In the genomic region with DNA sequence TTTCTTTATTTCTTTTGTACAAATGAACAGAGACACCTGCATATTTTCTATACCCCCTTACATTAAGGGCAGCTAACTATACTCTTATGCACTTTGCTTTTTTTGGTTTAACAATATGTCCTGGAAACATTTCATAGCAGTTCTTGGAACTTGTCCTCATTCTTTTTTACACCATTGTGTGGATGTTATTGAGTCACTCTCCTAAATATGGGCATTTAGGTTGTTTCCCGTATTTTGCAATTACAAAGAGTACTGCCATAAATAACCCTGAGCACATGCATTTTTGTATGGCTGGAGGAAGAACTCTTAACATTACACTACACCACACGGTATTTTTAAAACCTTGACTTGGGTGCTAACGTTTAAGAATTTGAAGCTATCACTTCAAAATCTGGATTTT, we compare ENCODE assay signal across 21 cellular contexts. TPM values are rescaled to one million over a fixed set of nuclear protein-coding genes. Genes with fewer than 3 reads are reported as not detected.
DNase-seq lines count a peak whose midpoint lies in the region; ATAC-seq and TF ChIP-seq lines count a peak whose summit lies in the region.
"Had no signal": no experiment of that assay in that cellular context is flagged by ENCODE, and none has a peak within 500 bp of the region (broad histone marks: within the 10 kb centered on the region; RNA-seq: fewer than 3 reads in every experiment).

No MANE protein-coding gene starts in this region.

- H3K9me1 ChIP-seq in IMR-90 (ENCODE audit: insufficient read depth, low read length): no peaks in the 10 kb centered on the region

- no peaks in the 10 kb centered on the region for H3K36me3 Mint-ChIP-seq in activated T-helper 1 cell treated with anti-CD3 and anti-CD28 coated beads, Interleukin-12 subunit alpha, Interleukin-12 subunit beta, Interleukin-2, Interleukin-4 antibody, amounts not matched to agents 30 ng/mL and 10 ng/mL and 1 ng/mL, durations not matched to agents 14 hours and 24 hours and 36 hours (ENCODE audit: low read depth)

- H3K79me1 ChIP-seq in IMR-90 (ENCODE audit: low read depth in 1 of 2, low read length in 2 of 2): no peaks in the 10 kb centered on the region

- no peak overlapping the region for H2BK5ac ChIP-seq in IMR-90 (ENCODE audit: low read depth, low read length, poor library complexity, severe bottlenecking)

- H3K27ac ChIP-seq in IMR-90 (ENCODE audit: insufficient read depth, low read length) (no peak overlapping the region), brain microvascular endothelial cell (no peak overlapping the region)
- H3K27ac ChIP-seq: colonic mucosa, esophagus muscularis mucosa, neutrophil, stomach had no signal

- no peak overlapping the region for H2BK20ac ChIP-seq in IMR-90 (ENCODE audit: low read depth, low read length)

- H3K27me3 ChIP-seq in IMR-90 (ENCODE audit: control insufficient read depth, insufficient read depth, low read length) (peaks cover 16% of the 10 kb centered on the region), brain microvascular endothelial cell (replicated peaks) (peaks cover 10% of the 10 kb centered on the region)

- POLR2A ChIA-PET in IMR-90 (lab: Charles Lee; ENCODE audit: unreplicated experiment): no interaction called here

- H3K27me3 Mint-ChIP-seq in activated T-helper 1 cell treated with anti-CD3 and anti-CD28 coated beads, Interleukin-12 subunit alpha, Interleukin-12 subunit beta, Interleukin-2, Interleukin-4 antibody, amounts not matched to agents 30 ng/mL and 10 ng/mL and 1 ng/mL, durations not matched to agents 14 hours and 24 hours and 36 hours (ENCODE audit: insufficient read depth): peaks cover 5% of the 10 kb centered on the region

- no peak overlapping the region for H3K56ac ChIP-seq in IMR-90 (ENCODE audit: extremely low read depth, insufficient read depth, low read length)

- no peak overlapping the region for H4K91ac ChIP-seq in IMR-90 (ENCODE audit: insufficient read depth, low read depth, low read length)

- no peak overlapping the region for H3K23ac ChIP-seq in IMR-90 (ENCODE audit: low read depth, low read length)

- dilution Hi-C loops in IMR-90 (cut with HindIII; ENCODE audit: low sequenced_read_pairs, unreplicated experiment): no loop called here

- intact Hi-C loops in IMR-90 (cut with micrococcal nuclease): no loop called here
- intact Hi-C loops in activated T-helper 1 cell treated with anti-CD3 and anti-CD28 coated beads, Interleukin-12 subunit alpha, Interleukin-12 subunit beta, Interleukin-2, Interleukin-4 antibody, amounts not matched to agents 30 ng/mL and 10 ng/mL and 1 ng/mL, durations not matched to agents 14 hours and 24 hours and 36 hours (cut with micrococcal nuclease): loop anchor here (10.0 kb wide), 1 partner anchor 129 kb away; no protein-coding TSS in a partner anchor

- ATAC-seq in IMR-90 (ENCODE audit: low read depth) (peak; percentile 49), HG03432 (IDR thresholded peaks at IDR 0.05; ENCODE audit: unreplicated experiment) (no peak)
- ATAC-seq: activated naive CD8-positive, alpha-beta T cell treated with anti-CD3 and anti-CD28 coated beads, Interleukin-2, amount 50 U/mL, for 24 hours had no signal

- H2AK5ac ChIP-seq in IMR-90 (ENCODE audit: low read depth, low read length): no peak overlapping the region

- TF ChIP-seq POLR2A in IMR-90 (IDR thresholded peaks at IDR 0.05; ENCODE audit: low read depth, low read length): no peak

- peak overlapping the region; percentile 48 for H3K27ac Mint-ChIP-seq in activated T-helper 1 cell treated with anti-CD3 and anti-CD28 coated beads, Interleukin-12 subunit alpha, Interleukin-12 subunit beta, Interleukin-2, Interleukin-4 antibody, amounts not matched to agents 30 ng/mL and 10 ng/mL and 1 ng/mL, durations not matched to agents 14 hours and 24 hours and 36 hours
- H3K27ac Mint-ChIP-seq: activated naive CD8-positive, alpha-beta T cell treated with anti-CD3 and anti-CD28 coated beads, Interleukin-2, amount 50 U/mL, for 24 hours had no signal

- no peak overlapping the region for H2BK120ac ChIP-seq in IMR-90 (ENCODE audit: low read depth, low read length)

- no peak overlapping the region for H2AK9ac ChIP-seq in IMR-90 (replicated peaks; ENCODE audit: low read depth, low read length, poor library complexity)

- H3K4me3 Mint-ChIP-seq in activated T-helper 1 cell treated with anti-CD3 and anti-CD28 coated beads, Interleukin-12 subunit alpha, Interleukin-12 subunit beta, Interleukin-2, Interleukin-4 antibody, amounts not matched to agents 30 ng/mL and 10 ng/mL and 1 ng/mL, durations not matched to agents 14 hours and 24 hours and 36 hours: no peak overlapping the region
- H3K4me3 Mint-ChIP-seq: activated naive CD8-positive, alpha-beta T cell treated with anti-CD3 and anti-CD28 coated beads, Interleukin-2, amount 50 U/mL, for 24 hours; CD8-positive, alpha-beta memory T cell had no signal

- no peak overlapping the region; the same call in 1 of the 2 replicates for H3K4me2 ChIP-seq in IMR-90 (ENCODE audit: low read depth, low read length)
- H3K4me2 ChIP-seq: SK-N-SH had no signal

- H3K36me3 ChIP-seq in IMR-90 (ENCODE audit: control insufficient read depth, insufficient read depth, low read length) (no peaks in the 10 kb centered on the region), brain microvascular endothelial cell (replicated peaks) (no peaks in the 10 kb centered on the region)
- H3K36me3 ChIP-seq: colonic mucosa, esophagus muscularis mucosa, neutrophil, stomach had no signal

- no peak overlapping the region for H3K9ac ChIP-seq in IMR-90 (ENCODE audit: low read depth, low read length)
- H3K9ac ChIP-seq: SK-N-SH had no signal

- H4K20me1 ChIP-seq in IMR-90 (ENCODE audit: insufficient read depth, low read length): no peaks in the 10 kb centered on the region

- H3K4ac ChIP-seq in IMR-90 (ENCODE audit: low read depth, low read length): no peak overlapping the region

- H2AFZ ChIP-seq in IMR-90 (replicated peaks; ENCODE audit: low read length, poor library complexity): no peak overlapping the region

- H3K14ac ChIP-seq in IMR-90 (replicated peaks; ENCODE audit: low read depth, low read length): no peak overlapping the region

- peaks cover 7% of the 10 kb centered on the region for H3K4me1 Mint-ChIP-seq in activated T-helper 1 cell treated with anti-CD3 and anti-CD28 coated beads, Interleukin-12 subunit alpha, Interleukin-12 subunit beta, Interleukin-2, Interleukin-4 antibody, amounts not matched to agents 30 ng/mL and 10 ng/mL and 1 ng/mL, durations not matched to agents 14 hours and 24 hours and 36 hours (ENCODE audit: low read depth)
- H3K4me1 Mint-ChIP-seq: CD8-positive, alpha-beta memory T cell had no signal

- no peak overlapping the region for H4K8ac ChIP-seq in IMR-90 (ENCODE audit: low read depth in 2 of 2, low read length in 2 of 2)

- no peaks in the 10 kb centered on the region for H3K9me3 ChIP-seq in IMR-90 (ENCODE audit: control insufficient read depth, insufficient read depth, low read length)
- H3K9me3 ChIP-seq: colonic mucosa, esophagus muscularis mucosa, neutrophil, SK-N-SH, stomach had no signal

- DNase-seq in CD1c-positive myeloid dendritic cell (ENCODE audit: extremely low spot score) (peak; percentile 62), IMR-90 (peak; percentile 79), foreskin fibroblast (peak; percentile 61 to 74), NCI-H82 treated with DMSO at 0.1 percent for 48 hours (lab: John Stamatoyannopoulos, UW; ENCODE audit: unreplicated experiment) (no peak), brain microvascular endothelial cell (no peak)
- no peak for DNase-seq in activated T-helper 1 cell treated with anti-CD3 and anti-CD28 coated beads, Interleukin-12 subunit alpha, Interleukin-12 subunit beta, Interleukin-2, Interleukin-4 antibody, amounts not matched to agents 30 ng/mL and 10 ng/mL and 1 ng/mL, durations not matched to agents 14 hours and 24 hours and 36 hours (ENCODE audit: low spot score)
- DNase-seq in effector CD8-positive, alpha-beta T cell (lab: John Stamatoyannopoulos, UW): no peak
- DNase-seq: activated CD8-positive, alpha-beta memory T cell treated with anti-CD3 and anti-CD28 coated beads, Interleukin-2, amount 50 U/mL, for 48 hours; activated naive CD8-positive, alpha-beta T cell treated with anti-CD3 and anti-CD28 coated beads, Interleukin-2, amount 50 U/mL, for 24 hours; CD8-positive, alpha-beta memory T cell; colonic mucosa; GDM1; NCI-H2081; NK-92 treated with Interleukin-12 subunit alpha and Interleukin-12 subunit beta, amount 100 ng/mL, for 24 hours; SK-N-SH; stomach had no signal

- no peak overlapping the region for H4K5ac ChIP-seq in IMR-90 (ENCODE audit: low read depth, low read length)

- 0 out of 2 replicates have a peak, but pooled peaks cover 2% of the 10 kb centered on the region for H3K4me1 ChIP-seq in IMR-90 (ENCODE audit: control insufficient read depth, insufficient read depth, low read length)
- H3K4me1 ChIP-seq: colonic mucosa, stomach had no signal

- TF ChIP-seq CTCF in IMR-90 (conservative IDR thresholded peaks at IDR 0.05; ENCODE audit: low read depth, low read length) (no peak), foreskin fibroblast (IDR thresholded peaks at IDR 0.05; ENCODE audit: low read depth, low read length) (no peak), brain microvascular endothelial cell (IDR thresholded peaks at IDR 0.05; ENCODE audit: low read depth, low read length, missing control alignments) (no peak)

- no TSS peak for BruUV-seq in IMR-90 (replicated peaks; lab: Mats Ljungman, UMichigan)

- CTCF ChIA-PET in IMR-90 (lab: Yijun Ruan, JAX): interaction anchor here (0.7 kb wide), 1 partner anchor 252 kb away, joined by 3 read pairs; no protein-coding TSS in a partner anchor

- no peak for TF ChIP-seq RAD21 in IMR-90 (IDR thresholded peaks at IDR 0.05; ENCODE audit: low read length)

- no CpG with 5 or more reads among the region's 3 CpGs for WGBS in IMR-90 (ENCODE audit: extremely low coverage in 2 of 2, insufficient read length in 1 of 2), 2 experiments

- in situ Hi-C loops in IMR-90 (cut with MboI; ENCODE audit: low sequenced_read_pairs) (no loop called here), brain microvascular endothelial cell (cut with HindIII; ENCODE audit: low pct_ligation_motif_present, low sequenced_read_pairs) (no loop called here)

- H3K18ac ChIP-seq in IMR-90 (ENCODE audit: low read depth, low read length): no peak overlapping the region

- H2BK15ac ChIP-seq in IMR-90 (ENCODE audit: low read depth, low read length): no peak overlapping the region

- H3K9me3 Mint-ChIP-seq in activated T-helper 1 cell treated with anti-CD3 and anti-CD28 coated beads, Interleukin-12 subunit alpha, Interleukin-12 subunit beta, Interleukin-2, Interleukin-4 antibody, amounts not matched to agents 30 ng/mL and 10 ng/mL and 1 ng/mL, durations not matched to agents 14 hours and 24 hours and 36 hours: no peaks in the 10 kb centered on the region
- H3K9me3 Mint-ChIP-seq: activated naive CD8-positive, alpha-beta T cell treated with anti-CD3 and anti-CD28 coated beads, Interleukin-2, amount 50 U/mL, for 24 hours had no signal

- H3K4me3 ChIP-seq in IMR-90 (ENCODE audit: insufficient read depth, low read depth, low read length) (no peak overlapping the region), foreskin fibroblast (ENCODE audit: low read depth in 1 of 2, low read length in 2 of 2) (no peak overlapping the region), brain microvascular endothelial cell (ENCODE audit: low read depth, low read length) (no peak overlapping the region)
- H3K4me3 ChIP-seq: colonic mucosa, esophagus muscularis mucosa, stomach had no signal

RNA-seq across cellular contexts. Expression of a gene that starts 9.6 kb away (rescaled TPM):
- not detected in 2 replicates for total RNA-seq in IMR-90 (2012; rRNA removed)
- not detected in 2 replicates for polyA plus RNA-seq in IMR-90 (2012; rRNA removed)
- not detected in 2 replicates for polyA plus RNA-seq in IMR-90 (2012; cell fraction: cytosol; rRNA removed)
- polyA plus RNA-seq in IMR-90 (2012; cell fraction: nucleus; rRNA removed; ENCODE audit: low replicate concordance): 0.04 and 0.05 TPM in 2 replicates
- total RNA-seq in activated T-helper 1 cell treated with anti-CD3 and anti-CD28 coated beads, Interleukin-12 subunit alpha, Interleukin-12 subunit beta, Interleukin-2, Interleukin-4 antibody, amounts not matched to agents 30 ng/mL and 10 ng/mL and 1 ng/mL, durations not matched to agents 14 hours and 24 hours and 36 hours: 0.10 TPM in 1 of 2 replicates, not detected in the other
- total RNA-seq: CD8-positive, alpha-beta memory T cell; colonic mucosa; esophagus muscularis mucosa; mesenteric fat pad; skeletal muscle tissue; stomach had no signal
- polyA plus RNA-seq: stomach had no signal

RNA-seq across cellular contexts. Expression of a gene that starts 31.8 kb away (rescaled TPM):
- total RNA-seq in IMR-90 (2012; rRNA removed): 2.0 and 2.8 TPM in 2 replicates
- 27.2 and 35.5 TPM in 2 replicates for polyA plus RNA-seq in IMR-90 (2012; rRNA removed)
- 52.9 and 64.1 TPM in 2 replicates for polyA plus RNA-seq in IMR-90 (2012; cell fraction: cytosol; rRNA removed)
- 26.9 and 44.9 TPM in 2 replicates for polyA plus RNA-seq in IMR-90 (2012; cell fraction: nucleus; rRNA removed; ENCODE audit: low replicate concordance)
- total RNA-seq in activated T-helper 1 cell treated with anti-CD3 and anti-CD28 coated beads, Interleukin-12 subunit alpha, Interleukin-12 subunit beta, Interleukin-2, Interleukin-4 antibody, amounts not matched to agents 30 ng/mL and 10 ng/mL and 1 ng/mL, durations not matched to agents 14 hours and 24 hours and 36 hours: 18.5 and 19.9 TPM in 2 replicates

Comparison
In these comparisons a context has a peak if more than half of its experiments do, and no peak if none do; other contexts are left out.
1. DNase-seq: peak in CD1c-positive myeloid dendritic cell (single experiment), IMR-90 (single experiment) and foreskin fibroblast (2 of 2); none in activated T-helper 1 cell treated with anti-CD3 and anti-CD28 coated beads, Interleukin-12 subunit alpha, Interleukin-12 subunit beta, Interleukin-2, Interleukin-4 antibody, amounts not matched to agents 30 ng/mL and 10 ng/mL and 1 ng/mL, durations not matched to agents 14 hours and 24 hours and 36 hours (single experiment), NCI-H82 treated with DMSO at 0.1 percent for 48 hours (single experiment), brain microvascular endothelial cell (single experiment) and effector CD8-positive, alpha-beta T cell (single experiment).